ENCODE assay signal across 21 cellular contexts in genomic region chr4:149500806-149501205, GRCh38.
"Had no signal": no experiment of that assay in that cellular context is flagged by ENCODE, and none has a peak within 500 bp of the region (broad histone marks: within the 10 kb centered on the region; RNA-seq: fewer than 3 reads in every experiment).

No MANE protein-coding gene starts in this region.

- ATAC-seq: effector memory CD8-positive, alpha-beta T cell; esophagus mucosa; foreskin keratinocyte; gastrocnemius medialis; gastroesophageal sphincter; heart left ventricle; heart right ventricle had no signal

- H3K27ac Mint-ChIP-seq: dendritic cell treated with granulocyte-macrophage colony-stimulating factor and Interleukin-4, amounts not matched to agents 40 ng/mL and 50 ng/mL, for 4 days; effector memory CD8-positive, alpha-beta T cell; endodermal cell had no signal

- H3K27me3 Mint-ChIP-seq: dendritic cell treated with granulocyte-macrophage colony-stimulating factor and Interleukin-4, amounts not matched to agents 40 ng/mL and 50 ng/mL, for 4 days; effector memory CD8-positive, alpha-beta T cell had no signal

- H3K4me1 Mint-ChIP-seq: endodermal cell had no signal

- H3K4me3 Mint-ChIP-seq: dendritic cell treated with granulocyte-macrophage colony-stimulating factor and Interleukin-4, amounts not matched to agents 40 ng/mL and 50 ng/mL, for 4 days; effector memory CD8-positive, alpha-beta T cell; endodermal cell had no signal

- H3K9me3 Mint-ChIP-seq: endodermal cell had no signal

- DNase-seq: colonic mucosa; cortex of kidney; dermis blood vessel endothelial cell; dorsolateral prefrontal cortex; effector CD4-positive, alpha-beta T cell; effector CD8-positive, alpha-beta T cell; effector memory CD4-positive, alpha-beta T cell; effector memory CD8-positive, alpha-beta T cell; endodermal cell; erythroblast; esophagus squamous epithelium; foreskin fibroblast; foreskin keratinocyte; gastrocnemius medialis; glutamatergic neuron; head of caudate nucleus; heart left ventricle; heart right ventricle had no signal
